ENCODE assay signal across 1 cellular context in genomic region chrX:118345401-118346257, GRCh38.
TF ChIP-seq lines count a peak whose summit lies in the region.

Gene WDR44 (plus strand): TSS chrX:118346106. CDS start chrX:118346504, 398 bp downstream.

TF ChIP-seq in K562, 482 proteins besides CTCF, POLR2A, EP300 and RAD21 (continued from another document and continues in another):
- TF ChIP-seq PHF8 (IDR thresholded peaks at IDR 0.05; ENCODE audit: borderline replicate concordance, low read length) (peak; percentile 74), SAFB2 (IDR thresholded peaks at IDR 0.05; ENCODE audit: borderline replicate concordance, low read depth, low read length, severe bottlenecking) (no peak), MGA (IDR thresholded peaks at IDR 0.05) (peak; percentile 67), ELF1 (tag; IDR thresholded peaks at IDR 0.05) (peak; percentile 79), POLR2AphosphoS5 (IDR thresholded peaks at IDR 0.05; ENCODE audit: control insufficient read depth, insufficient read depth, low read depth, low read length) (peak; percentile 85), ZBTB2 (IDR thresholded peaks at IDR 0.05) (peak; percentile 78), E2F6 (IDR thresholded peaks at IDR 0.05; ENCODE audit: borderline replicate concordance in 1 of 2, extremely low read depth in 1 of 2, insufficient read depth in 1 of 2, insufficient read length in 1 of 2, low read depth in 1 of 2, low read length in 1 of 2, poor library complexity in 1 of 2, severe bottlenecking in 1 of 2) (peak; percentile 34 to 43), ZFP36 (IDR thresholded peaks at IDR 0.05; ENCODE audit: low read depth, low read length, partially characterized antibody) (no peak), SIN3A (IDR thresholded peaks at IDR 0.05; ENCODE audit: borderline replicate concordance in 2 of 2, control insufficient read depth in 1 of 2, low read depth in 2 of 2, low read length in 2 of 2) (peak in 1 of 2 experiments; percentile 57; a peak in 1 of 4 replicates), TEAD4 (IDR thresholded peaks at IDR 0.05; ENCODE audit: low read length) (peak; percentile 6; the same call in 1 of the 2 replicates), TEAD4 (CRISPR knock-in tag; IDR thresholded peaks at IDR 0.05; ENCODE audit: borderline replicate concordance) (no peak), CBX8 (IDR thresholded peaks at IDR 0.05; ENCODE audit: borderline replicate concordance, extremely low read depth, low read depth, low read length, poor library complexity, severe bottlenecking) (no peak), KHSRP (IDR thresholded peaks at IDR 0.05) (no peak), PML (IDR thresholded peaks at IDR 0.05; ENCODE audit: low read length) (peak; percentile 62; the same call in 1 of the 2 replicates), JUN (IDR thresholded peaks at IDR 0.05; ENCODE audit: borderline replicate concordance, low read depth, low read length) (no peak), JUN (CRISPR knock-in tag; IDR thresholded peaks at IDR 0.05; ENCODE audit: borderline replicate concordance) (peak; percentile 24; the same call in 1 of the 2 replicates), PRDM10 (IDR thresholded peaks at IDR 0.05; ENCODE audit: partially characterized antibody) (peak; percentile 96), IRF1 (CRISPR knock-in tag; IDR thresholded peaks at IDR 0.05; ENCODE audit: borderline replicate concordance) (no peak), EWSR1 (IDR thresholded peaks at IDR 0.05; ENCODE audit: borderline replicate concordance, low read depth, partially characterized antibody) (no peak), NRF1 (conservative IDR thresholded peaks at IDR 0.05 in 1 of 2, IDR thresholded peaks at IDR 0.05 in 1 of 2) (peak; percentile 98), ZNF232 (CRISPR knock-in tag; IDR thresholded peaks at IDR 0.05) (0 out of 2 replicates have a peak, but pooled peaks have one; percentile 62), STAT5B (CRISPR knock-in tag; IDR thresholded peaks at IDR 0.05) (no peak), IFI16 (CRISPR knock-in tag; IDR thresholded peaks at IDR 0.05) (no peak), ZBTB7A (IDR thresholded peaks at IDR 0.05; ENCODE audit: borderline replicate concordance, control insufficient read depth, low read depth, low read length) (0 out of 2 replicates have a peak, but pooled peaks have one; percentile 25)
